ENCODE assay signal across 8 cellular contexts in genomic region chr5:169583424-169584215, GRCh38. TPM values are rescaled to one million over a fixed set of nuclear protein-coding genes. Genes with fewer than 3 reads are reported as not detected.
DNase-seq lines count a peak whose midpoint lies in the region; ATAC-seq and TF ChIP-seq lines count a peak whose summit lies in the region.

Gene SPDL1, plus strand, starts transcription at chr5:169583773. Its CDS starts 4,644 bp downstream, at chr5:169588417.

- TF ChIP-seq CTCF in GM12875 (IDR thresholded peaks at IDR 0.05; ENCODE audit: borderline replicate concordance, insufficient read depth, low read depth, low read length), result no peak
- no peak for TF ChIP-seq CTCF in type B pancreatic cell (conservative IDR thresholded peaks at IDR 0.05)

- peak within 1 kb of the TSS; percentile 98 for H4K8ac ChIP-seq in trophoblast cell (ENCODE audit: low read depth, low read length)

- peaks cover 28% of the 10 kb centered on the region for H3K4me1 Mint-ChIP-seq in type B pancreatic cell (ENCODE audit: unreplicated experiment)

- peak within 1 kb of the TSS; percentile 89 for H3K27ac Mint-ChIP-seq in type B pancreatic cell

- peak; percentile 82 for DNase-seq in NCI-H1436 (lab: John Stamatoyannopoulos, UW)
- peak; percentile 91 for DNase-seq in T follicular helper cell (ENCODE audit: low read depth)
- peak; percentile 99 for DNase-seq in adipocyte (ENCODE audit: low read depth)
- peak; percentile 97 for DNase-seq in cardiac septum (ENCODE audit: low spot score)
- peak; percentile 96 to 99 for DNase-seq in trophoblast cell
- DNase-seq in type B pancreatic cell (ENCODE audit: extremely low spot score, unreplicated experiment), result peak; percentile 95

- peak within 1 kb of the TSS; percentile 87 for H3K27ac ChIP-seq in trophoblast cell (ENCODE audit: low read depth, low read length)

- H3K23ac ChIP-seq in trophoblast cell (ENCODE audit: low read length), result no peak within 1 kb of the TSS

- H3K4me2 ChIP-seq in trophoblast cell (ENCODE audit: low read length), result peak within 1 kb of the TSS; percentile 87

- H3K18ac ChIP-seq in trophoblast cell (ENCODE audit: low read length), result peak within 1 kb of the TSS; percentile 100

- H2BK12ac ChIP-seq in trophoblast cell (ENCODE audit: low read length), result no peak within 1 kb of the TSS

- peak within 1 kb of the TSS; percentile 98 for H3K4me3 Mint-ChIP-seq in type B pancreatic cell

- H3K36me3 Mint-ChIP-seq in type B pancreatic cell, result peaks cover 12% of the 10 kb centered on the region

- H3K36me3 ChIP-seq in adipocyte (ENCODE audit: control insufficient read depth, insufficient read depth, low read length, severe bottlenecking) (peaks cover 7% of the 10 kb centered on the region), trophoblast cell (ENCODE audit: control insufficient read depth in 1 of 2, insufficient read depth in 2 of 2, low read length in 2 of 2) (no peaks in the 10 kb centered on the region)

- H3K79me2 ChIP-seq in trophoblast cell (ENCODE audit: control insufficient read depth, insufficient read depth, low read length, poor library complexity), result peaks cover 10% of the 10 kb centered on the region

- peaks cover 11% of the 10 kb centered on the region for H3K27me3 Mint-ChIP-seq in type B pancreatic cell

- intact Hi-C loops in cardiac septum (cut with DNase I), result loop anchor here (5.0 to 10.0 kb wide), 3 partner anchors 596 to 1099 kb away; partner anchors contain the start of gene RARS1

- H2AK5ac ChIP-seq in trophoblast cell (ENCODE audit: low read length), result peak within 1 kb of the TSS; percentile 94

- H3K9ac ChIP-seq in adipocyte (ENCODE audit: low read length) (peak within 1 kb of the TSS; percentile 93), trophoblast cell (ENCODE audit: low read length) (peak within 1 kb of the TSS; percentile 97)

- no peaks in the 10 kb centered on the region for H3K9me3 Mint-ChIP-seq in type B pancreatic cell

- no peaks in the 10 kb centered on the region for H3K27me3 ChIP-seq in adipocyte (replicated peaks; ENCODE audit: control insufficient read depth, insufficient read depth, low read length)
- H3K27me3 ChIP-seq in trophoblast cell (ENCODE audit: insufficient read depth, low read length), result no peaks in the 10 kb centered on the region

- H3K4me3 ChIP-seq in GM12875 (ENCODE audit: low read depth, low read length) (peak within 1 kb of the TSS; percentile 93), adipocyte (ENCODE audit: low read length) (peak within 1 kb of the TSS; percentile 89), trophoblast cell (ENCODE audit: low read depth, low read length) (peak within 1 kb of the TSS; percentile 97)

- H3K79me1 ChIP-seq in trophoblast cell (ENCODE audit: low read length), result peaks cover 7% of the 10 kb centered on the region

- peak within 1 kb of the TSS; percentile 94 for H3K4ac ChIP-seq in trophoblast cell (ENCODE audit: low read depth, low read length)

- H4K12ac ChIP-seq in trophoblast cell (ENCODE audit: low read depth, low read length), result peak within 1 kb of the TSS; percentile 99

- H2BK120ac ChIP-seq in trophoblast cell (ENCODE audit: insufficient read depth, low read length, poor library complexity), result peak within 1 kb of the TSS; percentile 90

- H2BK5ac ChIP-seq in trophoblast cell (ENCODE audit: low read depth, low read length, poor library complexity), result peak within 1 kb of the TSS; percentile 97

- H3K14ac ChIP-seq in trophoblast cell (ENCODE audit: low read length), result peak within 1 kb of the TSS; percentile 96

- WGBS in trophoblast cell (ENCODE audit: extremely low coverage, insufficient coverage, insufficient read length), result no CpG with 5 or more reads among the region's 53 CpGs

- ATAC-seq in HG02798 (IDR thresholded peaks at IDR 0.05; ENCODE audit: poor library complexity, unreplicated experiment), result peak; percentile 91

- peak within 1 kb of the TSS; percentile 95 for H4K91ac ChIP-seq in trophoblast cell (ENCODE audit: low read depth, low read length)

- H3K4me1 ChIP-seq in adipocyte (ENCODE audit: control insufficient read depth, insufficient read depth, low read length) (peaks cover 42% of the 10 kb centered on the region), trophoblast cell (ENCODE audit: control insufficient read depth in 1 of 2, insufficient read depth in 2 of 2, low read length in 2 of 2) (peaks cover 2 to 4% of the 10 kb centered on the region in 2 experiments)

- no peaks in the 10 kb centered on the region for H3K9me3 ChIP-seq in adipocyte (ENCODE audit: control insufficient read depth, low read length)
- H3K9me3 ChIP-seq in trophoblast cell (ENCODE audit: insufficient read depth, low read depth, low read length), result no peaks in the 10 kb centered on the region

- H2AFZ ChIP-seq in trophoblast cell (ENCODE audit: insufficient read depth, low read length, poor library complexity), result peak within 1 kb of the TSS; percentile 94

RNA-seq across cellular contexts. Expression of gene SPDL1, which starts in this region (rescaled TPM):
- total RNA-seq in cardiac septum (4.6 TPM), type B pancreatic cell (ENCODE audit: low replicate concordance) (17.2 and 37.7 TPM in 2 replicates)
- 36.8 and 38.6 TPM in 2 replicates for polyA plus RNA-seq in trophoblast cell (2013)

Comparison
In these comparisons a context has a peak if more than half of its experiments do, and no peak if none do; other contexts are left out.
1. Peak in every context shown above with its lines: DNase-seq, ATAC-seq, H3K4me3 ChIP-seq and H3K27ac ChIP-seq.